ENCODE assay signal across 14 cellular contexts in genomic region chr15:98946301-98947255, GRCh38.
DNase-seq lines count a peak whose midpoint lies in the region; ATAC-seq and TF ChIP-seq lines count a peak whose summit lies in the region.
"Had no signal": no experiment of that assay in that cellular context is flagged by ENCODE, and none has a peak within 500 bp of the region (broad histone marks: within the 10 kb centered on the region; RNA-seq: fewer than 3 reads in every experiment).

No MANE protein-coding gene starts in this region.

- POLR2A ChIA-PET in activated CD8-positive, alpha-beta T cell treated with anti-CD3 and anti-CD28 coated beads for 36 hours (lab: Charles Lee) = no interaction called here

- peak overlapping the region; percentile 60 to 89 (median 68) for H3K9ac ChIP-seq in skeletal muscle tissue (ENCODE audit: low read depth in 1 of 3, low read length in 3 of 3)

- no peaks in the 10 kb centered on the region for H3K27me3 ChIP-seq in skeletal muscle tissue (ENCODE audit: control insufficient read depth in 3 of 3, insufficient read depth in 3 of 3, low read length in 3 of 3)

- peaks cover 3 to 4% (median 3%) of the 10 kb centered on the region in 3 donors for H3K27me3 Mint-ChIP-seq in immature natural killer cell (ENCODE audit: low read depth in 3 of 3)
- H3K27me3 Mint-ChIP-seq in activated naive CD8-positive, alpha-beta T cell treated with anti-CD3 and anti-CD28 coated beads for 36 hours = no peaks in the 10 kb centered on the region
- H3K27me3 Mint-ChIP-seq in activated CD8-positive, alpha-beta T cell treated with anti-CD3 and anti-CD28 coated beads for 36 hours = no peaks in the 10 kb centered on the region
- H3K27me3 Mint-ChIP-seq: memory B cell had no signal

- peaks cover 49 to 71% (median 64%) of the 10 kb centered on the region in 3 donors for H3K4me1 ChIP-seq in skeletal muscle tissue (ENCODE audit: control insufficient read depth in 3 of 3, insufficient read depth in 3 of 3, low read length in 3 of 3)

- peaks cover 23 to 40% (median 28%) of the 10 kb centered on the region in 3 donors for H3K36me3 Mint-ChIP-seq in immature natural killer cell
- H3K36me3 Mint-ChIP-seq in activated naive CD8-positive, alpha-beta T cell treated with anti-CD3 and anti-CD28 coated beads for 36 hours = peaks cover 16% of the 10 kb centered on the region
- H3K36me3 Mint-ChIP-seq in activated CD8-positive, alpha-beta T cell treated with anti-CD3 and anti-CD28 coated beads for 36 hours (ENCODE audit: low read depth) = peaks cover 16% of the 10 kb centered on the region

- no peak for ATAC-seq in HG02763 (IDR thresholded peaks at IDR 0.05; ENCODE audit: unreplicated experiment)
- ATAC-seq in activated CD8-positive, alpha-beta T cell treated with anti-CD3 and anti-CD28 coated beads for 36 hours = no peak
- ATAC-seq: activated CD8-positive, alpha-beta T cell treated with anti-CD3 and anti-CD28 coated beads, Interleukin-2, amount 10 ng/mL, durations not matched to agents 7 days and 5 days had no signal

- CTCF ChIA-PET in activated CD8-positive, alpha-beta T cell treated with anti-CD3 and anti-CD28 coated beads for 36 hours (lab: Charles Lee) = interaction anchor here (1.0 kb wide), 1 partner anchor 111 kb away, joined by 4 read pairs; no protein-coding TSS in a partner anchor

- TF ChIP-seq CTCF in coronary artery (IDR thresholded peaks at IDR 0.05) = no peak
- TF ChIP-seq CTCF in activated CD8-positive, alpha-beta T cell treated with anti-CD3 and anti-CD28 coated beads for 36 hours (IDR thresholded peaks at IDR 0.05) = no peak

- H3K4me3 Mint-ChIP-seq in immature natural killer cell = no peak overlapping the region
- H3K4me3 Mint-ChIP-seq in activated naive CD8-positive, alpha-beta T cell treated with anti-CD3 and anti-CD28 coated beads for 36 hours = no peak overlapping the region
- H3K4me3 Mint-ChIP-seq in activated CD8-positive, alpha-beta T cell treated with anti-CD3 and anti-CD28 coated beads for 36 hours = no peak overlapping the region
- H3K4me3 Mint-ChIP-seq: activated CD8-positive, alpha-beta T cell treated with anti-CD3 and anti-CD28 coated beads, Interleukin-2, amount 10 ng/mL, durations not matched to agents 7 days and 5 days; memory B cell had no signal

- peaks cover 0 to 6% of the 10 kb centered on the region in 2 donors for H3K4me1 Mint-ChIP-seq in immature natural killer cell
- peaks cover 2% of the 10 kb centered on the region for H3K4me1 Mint-ChIP-seq in activated naive CD8-positive, alpha-beta T cell treated with anti-CD3 and anti-CD28 coated beads for 36 hours
- no peaks in the 10 kb centered on the region for H3K4me1 Mint-ChIP-seq in activated CD8-positive, alpha-beta T cell treated with anti-CD3 and anti-CD28 coated beads for 36 hours (ENCODE audit: low read depth)
- H3K4me1 Mint-ChIP-seq: memory B cell had no signal

- DNase-seq in GM03348 (ENCODE audit: low spot score) = peak; percentile 45
- DNase-seq in coronary artery (ENCODE audit: low spot score) = peak; percentile 88
- no peak for DNase-seq in immature natural killer cell
- DNase-seq in HCEC 1CT = no peak
- no peak for DNase-seq in activated naive CD8-positive, alpha-beta T cell treated with anti-CD3 and anti-CD28 coated beads for 36 hours
- DNase-seq in activated CD8-positive, alpha-beta T cell treated with anti-CD3 and anti-CD28 coated beads for 36 hours = no peak
- DNase-seq: activated CD8-positive, alpha-beta T cell treated with anti-CD3 and anti-CD28 coated beads, Interleukin-2, amount 10 ng/mL, durations not matched to agents 7 days and 5 days; NCI-H1048; NCI-H774; small intestine; stimulated activated CD8-positive, alpha-beta memory T cell treated with anti-CD3 and anti-CD28 coated beads, Interleukin-4, amount 100 ng/mL, for 48 hours had no signal

- H3K27ac ChIP-seq in coronary artery (peak overlapping the region; percentile 76 to 92), skeletal muscle tissue (ENCODE audit: low read depth, low read length) (peak overlapping the region; percentile 94)

- H3K9me3 Mint-ChIP-seq in immature natural killer cell = no peaks in the 10 kb centered on the region
- no peaks in the 10 kb centered on the region for H3K9me3 Mint-ChIP-seq in activated naive CD8-positive, alpha-beta T cell treated with anti-CD3 and anti-CD28 coated beads for 36 hours
- no peaks in the 10 kb centered on the region for H3K9me3 Mint-ChIP-seq in activated CD8-positive, alpha-beta T cell treated with anti-CD3 and anti-CD28 coated beads for 36 hours
- H3K9me3 Mint-ChIP-seq: memory B cell had no signal

- peak overlapping the region in 4 of 6 donors; percentile 14 to 58 (median 38) for H3K27ac Mint-ChIP-seq in immature natural killer cell
- no peak overlapping the region for H3K27ac Mint-ChIP-seq in activated naive CD8-positive, alpha-beta T cell treated with anti-CD3 and anti-CD28 coated beads for 36 hours
- H3K27ac Mint-ChIP-seq in activated CD8-positive, alpha-beta T cell treated with anti-CD3 and anti-CD28 coated beads for 36 hours = no peak overlapping the region
- H3K27ac Mint-ChIP-seq: activated CD8-positive, alpha-beta T cell treated with anti-CD3 and anti-CD28 coated beads, Interleukin-2, amount 10 ng/mL, durations not matched to agents 7 days and 5 days; memory B cell had no signal

- no peak overlapping the region for H3K4me3 ChIP-seq in coronary artery
- H3K4me3 ChIP-seq in skeletal muscle tissue (ENCODE audit: low read length in 3 of 3) = peak overlapping the region; percentile 39 to 58 (median 46)

- H3K9me3 ChIP-seq in skeletal muscle tissue (ENCODE audit: control insufficient read depth in 3 of 3, low read length in 3 of 3) = no peaks in the 10 kb centered on the region

- H3K36me3 ChIP-seq in skeletal muscle tissue (ENCODE audit: control insufficient read depth in 3 of 3, insufficient read depth in 3 of 3, low read length in 3 of 3) = peaks cover 10 to 20% (median 19%) of the 10 kb centered on the region in 3 donors

- intact Hi-C loops in activated CD8-positive, alpha-beta T cell treated with anti-CD3 and anti-CD28 coated beads for 36 hours (cut with micrococcal nuclease) = no loop called here

Comparison
In these comparisons a context has a peak if more than half of its experiments do, and no peak if none do; other contexts are left out.
1. DNase-seq: peak in GM03348 (single experiment) and coronary artery (single experiment); none in immature natural killer cell (0 of 3), HCEC 1CT (single experiment), activated naive CD8-positive, alpha-beta T cell treated with anti-CD3 and anti-CD28 coated beads for 36 hours (single experiment) and activated CD8-positive, alpha-beta T cell treated with anti-CD3 and anti-CD28 coated beads for 36 hours (single experiment).
2. H3K27ac Mint-ChIP-seq: peak in immature natural killer cell (4 of 6); none in activated naive CD8-positive, alpha-beta T cell treated with anti-CD3 and anti-CD28 coated beads for 36 hours (single experiment) and activated CD8-positive, alpha-beta T cell treated with anti-CD3 and anti-CD28 coated beads for 36 hours (single experiment).